Comparison of ENCODE assay signal across 1 cellular context in genomic region chr9:98090674-98091073, GRCh38.
A peak's percentile ranks its signal among the peaks of the same experiment; 100 is the strongest.
TF ChIP-seq lines count a peak whose summit lies in the region.

No MANE protein-coding gene starts in this region.

TF ChIP-seq in GM23338, 12 proteins besides CTCF, POLR2A, EP300 and RAD21 (continued from another document):
- 0 out of 2 replicates have a peak, but pooled peaks have one; percentile 25 for TF ChIP-seq ZNF462 (CRISPR knock-in tag; IDR thresholded peaks at IDR 0.05)
